ENCODE assay signal across 10 cellular contexts in genomic region chr7:114916261-114916892, GRCh38. TPM values are rescaled to one million over a fixed set of nuclear protein-coding genes. Genes with fewer than 3 reads are reported as not detected.
DNase-seq lines count a peak whose midpoint lies in the region; ATAC-seq and TF ChIP-seq lines count a peak whose summit lies in the region.
"Had no signal": no experiment of that assay in that cellular context is flagged by ENCODE, and none has a peak within 500 bp of the region (broad histone marks: within the 10 kb centered on the region; RNA-seq: fewer than 3 reads in every experiment).

No MANE protein-coding gene starts in this region.

- H3K27me3 ChIP-seq in A673 (replicated peaks; ENCODE audit: insufficient read depth, low read depth, low read length, poor library complexity), result no peaks in the 10 kb centered on the region

- no peak overlapping the region for H3K27ac ChIP-seq in A673 (ENCODE audit: low read depth, low read length, poor library complexity, severe bottlenecking)

- CTCF ChIA-PET in A673 (lab: Charles Lee), result no interaction called here

- H3K4me3 Mint-ChIP-seq in natural killer cell, result no peak overlapping the region
- H3K4me3 Mint-ChIP-seq in glutamatergic neuron (ENCODE audit: unreplicated experiment), result no peak overlapping the region
- H3K4me3 Mint-ChIP-seq: dendritic cell treated with granulocyte-macrophage colony-stimulating factor and Interleukin-4, amounts not matched to agents 40 ng/mL and 50 ng/mL, for 4 days had no signal

- H3K27me3 Mint-ChIP-seq in natural killer cell (ENCODE audit: low read depth in 2 of 2), result no peaks in the 10 kb centered on the region
- H3K27me3 Mint-ChIP-seq in glutamatergic neuron (ENCODE audit: unreplicated experiment), result no peaks in the 10 kb centered on the region
- H3K27me3 Mint-ChIP-seq: dendritic cell treated with granulocyte-macrophage colony-stimulating factor and Interleukin-4, amounts not matched to agents 40 ng/mL and 50 ng/mL, for 4 days had no signal

- peaks cover 6 to 16% of the 10 kb centered on the region in 2 donors for H3K4me1 Mint-ChIP-seq in natural killer cell
- H3K4me1 Mint-ChIP-seq in glutamatergic neuron (ENCODE audit: low read depth, unreplicated experiment), result no peaks in the 10 kb centered on the region

- no peaks in the 10 kb centered on the region for H3K4me1 ChIP-seq in A673 (ENCODE audit: insufficient read depth, low read length, poor library complexity, severe bottlenecking)

- peak overlapping the region in 1 of 2 donors; percentile 35 for H3K27ac Mint-ChIP-seq in natural killer cell
- H3K27ac Mint-ChIP-seq in glutamatergic neuron (ENCODE audit: unreplicated experiment), result no peak overlapping the region
- H3K27ac Mint-ChIP-seq: dendritic cell treated with granulocyte-macrophage colony-stimulating factor and Interleukin-4, amounts not matched to agents 40 ng/mL and 50 ng/mL, for 4 days had no signal

- TF ChIP-seq CTCF in natural killer cell (IDR thresholded peaks at IDR 0.05), result no peak
- no peak for TF ChIP-seq CTCF in glutamatergic neuron (IDR thresholded peaks at IDR 0.05; ENCODE audit: partially characterized antibody, unreplicated experiment)
- TF ChIP-seq CTCF in A673 (conservative IDR thresholded peaks at IDR 0.05; ENCODE audit: low read depth, low read length), result no peak

- POLR2A ChIA-PET in A673 (lab: Charles Lee; ENCODE audit: low non-redundant PET), result no interaction called here

- BruUV-seq in A673 (replicated peaks; lab: Mats Ljungman, UMichigan), result no TSS peak

- intact Hi-C loops in natural killer cell (cut with micrococcal nuclease) (no loop called here), A673 (cut with micrococcal nuclease; ENCODE audit: unreplicated experiment) (no loop called here), posterior cingulate gyrus (cut with DNase I) (no loop called here)

- DNase-seq in natural killer cell (no peak), glutamatergic neuron (no peak), A673 (ENCODE audit: low spot score) (no peak), posterior cingulate gyrus (no peak)

- H3K36me3 Mint-ChIP-seq in natural killer cell, result no peaks in the 10 kb centered on the region
- no peaks in the 10 kb centered on the region for H3K36me3 Mint-ChIP-seq in glutamatergic neuron (ENCODE audit: unreplicated experiment)

- H3K9me3 Mint-ChIP-seq in natural killer cell (no peaks in the 10 kb centered on the region), glutamatergic neuron (ENCODE audit: unreplicated experiment) (no peaks in the 10 kb centered on the region)
- H3K9me3 Mint-ChIP-seq: dendritic cell treated with granulocyte-macrophage colony-stimulating factor and Interleukin-4, amounts not matched to agents 40 ng/mL and 50 ng/mL, for 4 days had no signal

- peak; percentile 89 for ATAC-seq in GM18520 (IDR thresholded peaks at IDR 0.05; ENCODE audit: unreplicated experiment)
- ATAC-seq in GM21576 (IDR thresholded peaks at IDR 0.05; ENCODE audit: unreplicated experiment), result peak; percentile 93
- peak; percentile 91 for ATAC-seq in HG03558 (IDR thresholded peaks at IDR 0.05; ENCODE audit: extremely low read depth, unreplicated experiment)
- peak; percentile 63 to 80 (median 75) for ATAC-seq in natural killer cell
- no peak for ATAC-seq in SK-N-SH treated with all-trans-retinoic acid at 6 μM for 48 hours

- no peaks in the 10 kb centered on the region for H3K36me3 ChIP-seq in A673 (ENCODE audit: insufficient read depth, low read length, poor library complexity, severe bottlenecking)

- H3K4me3 ChIP-seq in A673 (ENCODE audit: low read depth, low read length, poor library complexity, severe bottlenecking), result no peak overlapping the region
- H3K4me3 ChIP-seq: lung had no signal

- no peaks in the 10 kb centered on the region for H3K9me3 ChIP-seq in A673 (ENCODE audit: low read depth, low read length, poor library complexity, severe bottlenecking)

TF ChIP-seq in SK-N-SH treated with all-trans-retinoic acid at 6 μM for 48 hours, 23 proteins besides CTCF, POLR2A, EP300 and RAD21:
- TF ChIP-seq POU6F1 (CRISPR knock-in tag; IDR thresholded peaks at IDR 0.05; ENCODE audit: borderline replicate concordance, low read depth) (no peak), SNAI2 (CRISPR knock-in tag; IDR thresholded peaks at IDR 0.05) (no peak), ZNF70 (CRISPR knock-in tag; IDR thresholded peaks at IDR 0.05) (no peak), ZNF8 (CRISPR knock-in tag; IDR thresholded peaks at IDR 0.05) (no peak), CSRNP3 (CRISPR knock-in tag; IDR thresholded peaks at IDR 0.05) (no peak), OSR1 (CRISPR knock-in tag; IDR thresholded peaks at IDR 0.05) (no peak), TSHZ2 (CRISPR knock-in tag; IDR thresholded peaks at IDR 0.05) (no peak), ARNTL (CRISPR knock-in tag; IDR thresholded peaks at IDR 0.05; ENCODE audit: borderline replicate concordance, low read depth) (no peak), ZFP30 (CRISPR knock-in tag; IDR thresholded peaks at IDR 0.05) (no peak), CSDC2 (CRISPR knock-in tag; IDR thresholded peaks at IDR 0.05) (no peak), GLIS3 (CRISPR knock-in tag; IDR thresholded peaks at IDR 0.05) (no peak), TCF4 (CRISPR knock-in tag; IDR thresholded peaks at IDR 0.05; ENCODE audit: borderline replicate concordance) (no peak), ZFP3 (CRISPR knock-in tag; IDR thresholded peaks at IDR 0.05) (no peak)

RNA-seq across cellular contexts. Expression of gene MDFIC, which starts 5.5 kb away (rescaled TPM):
- total RNA-seq in natural killer cell (10 to 100 TPM; 19.1 to 24.0 (median 21.8) TPM), glutamatergic neuron (ENCODE audit: unreplicated experiment) (0.10 TPM), A673 (2021) (27.3 and 32.6 TPM in 2 replicates)

Comparison
In these comparisons a context has a peak if more than half of its experiments do, and no peak if none do; other contexts are left out.
1. RNA of gene MDFIC, which starts 5.5 kb away (total RNA-seq): 27.3 to 32.6 TPM in A673 and 19.1 to 24.0 TPM in natural killer cell; 0.10 TPM in glutamatergic neuron (single experiment); every median in the first group is over 10 times any median in the second.